Comparison of ENCODE assay signal across 25 cellular contexts in the genomic region with DNA sequence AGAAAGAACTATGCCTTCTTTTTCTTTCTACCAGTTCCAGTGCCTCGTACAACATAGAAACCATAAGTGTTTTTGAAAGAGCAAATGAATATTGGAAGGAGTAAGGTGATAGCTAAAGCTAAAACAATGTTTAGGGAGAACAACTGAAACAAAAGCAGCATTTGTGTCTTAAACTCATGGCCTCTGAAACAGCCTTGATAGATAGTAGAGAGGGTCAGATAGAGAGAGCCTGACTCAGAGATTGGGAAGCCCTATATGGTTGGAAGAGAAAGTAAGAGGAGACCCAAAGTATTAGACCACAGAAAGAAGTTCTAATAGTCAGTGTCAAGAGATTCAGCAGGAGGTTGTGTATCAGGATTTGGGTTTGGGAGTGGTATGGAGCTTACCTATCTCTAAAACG.
DNase-seq lines count a peak whose midpoint lies in the region; ATAC-seq, FAIRE-seq and TF ChIP-seq lines count a peak whose summit lies in the region.
"Had no signal": no experiment of that assay in that cellular context is flagged by ENCODE, and none has a peak within 500 bp of the region (broad histone marks: within the 10 kb centered on the region; RNA-seq: fewer than 3 reads in every experiment).

No MANE protein-coding gene starts in this region.

- H3K9me2 ChIP-seq in PC-3 (replicated peaks; ENCODE audit: low read length), result no peaks in the 10 kb centered on the region

- H3K4me1 Mint-ChIP-seq in nephron, result peaks cover 41% of the 10 kb centered on the region
- H3K4me1 Mint-ChIP-seq: stimulated activated effector memory CD8-positive, alpha-beta T cell treated with anti-CD3 and anti-CD28 coated beads, Interleukin-12 subunit alpha, Interleukin-12 subunit beta, amount 100 ng/mL, for 72 hours had no signal

- H3K4me3 Mint-ChIP-seq in nephron, result no peak overlapping the region
- H3K4me3 Mint-ChIP-seq: activated T-cell treated with anti-CD3 and anti-CD28 coated beads, Interleukin-2, amount 50 U/mL, for 72 hours; dendritic cell treated with granulocyte-macrophage colony-stimulating factor and Interleukin-4, amounts not matched to agents 40 ng/mL and 50 ng/mL, for 4 days; stimulated activated effector memory CD8-positive, alpha-beta T cell treated with anti-CD3 and anti-CD28 coated beads, Interleukin-12 subunit alpha, Interleukin-12 subunit beta, amount 100 ng/mL, for 72 hours had no signal

- H3K4me3 ChIP-seq in PC-3 (ENCODE audit: low read length), result no peak overlapping the region
- no peak overlapping the region for H3K4me3 ChIP-seq in brain microvascular endothelial cell (ENCODE audit: low read depth, low read length)
- H3K4me3 ChIP-seq: mucosa of descending colon, testis had no signal

- H3K27ac Mint-ChIP-seq in nephron, result peak overlapping the region; percentile 15 to 42 (median 42)
- H3K27ac Mint-ChIP-seq: activated naive CD4-positive, alpha-beta T cell treated with anti-CD3 and anti-CD28 coated beads, Interleukin-2, amount 50 U/mL, for 72 hours; activated T-cell treated with anti-CD3 and anti-CD28 coated beads, Interleukin-2, amount 50 U/mL, for 72 hours; dendritic cell treated with granulocyte-macrophage colony-stimulating factor and Interleukin-4, amounts not matched to agents 40 ng/mL and 50 ng/mL, for 4 days; stimulated activated effector memory CD8-positive, alpha-beta T cell treated with anti-CD3 and anti-CD28 coated beads, Interleukin-12 subunit alpha, Interleukin-12 subunit beta, amount 100 ng/mL, for 72 hours had no signal

- peaks cover 38% of the 10 kb centered on the region for H3K4me1 ChIP-seq in PC-3 (ENCODE audit: insufficient read depth, low read length)
- H3K4me1 ChIP-seq: testis had no signal

- peaks cover 4% of the 10 kb centered on the region for H3K36me3 Mint-ChIP-seq in nephron (ENCODE audit: low read depth)
- H3K36me3 Mint-ChIP-seq: activated naive CD4-positive, alpha-beta T cell treated with anti-CD3 and anti-CD28 coated beads, Interleukin-2, amount 50 U/mL, for 72 hours; stimulated activated effector memory CD8-positive, alpha-beta T cell treated with anti-CD3 and anti-CD28 coated beads, Interleukin-12 subunit alpha, Interleukin-12 subunit beta, amount 100 ng/mL, for 72 hours had no signal

- TF ChIP-seq CTCF in PC-3 (conservative IDR thresholded peaks at IDR 0.05; ENCODE audit: low read depth, low read length) (no peak), brain microvascular endothelial cell (IDR thresholded peaks at IDR 0.05; ENCODE audit: low read depth, low read length, missing control alignments) (no peak), nephron (IDR thresholded peaks at IDR 0.05; ENCODE audit: unreplicated experiment in 3 of 3) (no peak)

- no peaks in the 10 kb centered on the region for H3F3A ChIP-seq in PC-3 (ENCODE audit: low read length, unreplicated experiment)

- no TSS peak for BruUV-seq in PC-3 (replicated peaks; lab: Mats Ljungman, UMichigan)

- H3K9ac ChIP-seq in PC-3 (ENCODE audit: low read length), result peak overlapping the region; percentile 41

- no peak for ATAC-seq in PC-3
- ATAC-seq in HG03045 (IDR thresholded peaks at IDR 0.05; ENCODE audit: unreplicated experiment), result no peak
- ATAC-seq: activated CD4-positive, CD25-positive, alpha-beta regulatory T cell treated with anti-CD3 and anti-CD28 coated beads, Interleukin-2, amount 50 U/mL, for 24 hours; activated naive CD4-positive, alpha-beta T cell treated with anti-CD3 and anti-CD28 coated beads, Interleukin-2, amount 50 U/mL, for 72 hours; activated T-cell treated with anti-CD3 and anti-CD28 coated beads, Interleukin-2, amount 50 U/mL, for 72 hours; gastrocnemius medialis; left lobe of liver; mucosa of descending colon; stimulated activated effector memory CD8-positive, alpha-beta T cell treated with anti-CD3 and anti-CD28 coated beads, Interleukin-12 subunit alpha, Interleukin-12 subunit beta, amount 100 ng/mL, for 72 hours had no signal

- CTCF ChIA-PET in PC-3 (lab: Charles Lee), result interaction anchor here (0.8 kb wide), 1 partner anchor 31 kb away, joined by 4 read pairs; no protein-coding TSS in a partner anchor

- in situ Hi-C loops in brain microvascular endothelial cell (cut with HindIII; ENCODE audit: low pct_ligation_motif_present, low sequenced_read_pairs), result no loop called here

- TF ChIP-seq POLR2A in GM12892 (IDR thresholded peaks at IDR 0.05; ENCODE audit: low read depth, low read length), result no peak

- H3K27ac ChIP-seq in PC-3 (ENCODE audit: low read length), result peak overlapping the region; percentile 89
- peak overlapping the region; percentile 84 for H3K27ac ChIP-seq in brain microvascular endothelial cell
- H3K27ac ChIP-seq: neutrophil, testis had no signal

- H3K9me3 ChIP-seq in PC-3 (ENCODE audit: low read length), result no peaks in the 10 kb centered on the region
- H3K9me3 ChIP-seq: gastrocnemius medialis, mucosa of descending colon, neutrophil, testis had no signal

- POLR2A ChIA-PET in PC-3 (lab: Charles Lee; ENCODE audit: unreplicated experiment), result interaction anchor here (0.6 kb wide), 1 partner anchor 317 kb away, joined by 16 read pairs; no protein-coding TSS in a partner anchor

- intact Hi-C loops in PC-3 (cut with micrococcal nuclease), result loop anchor here (1.0 to 10.0 kb wide), 4 partner anchors 32 to 195 kb away; no protein-coding TSS in a partner anchor

- FAIRE-seq in GM12892 (lab: Jason Lieb, UNC), result no peak
- FAIRE-seq: bronchial epithelial cell, GM19239 had no signal

- H3K79me2 ChIP-seq in PC-3 (ENCODE audit: low read length), result no peaks in the 10 kb centered on the region

- H2AFZ ChIP-seq in PC-3 (ENCODE audit: low read length), result peak overlapping the region; percentile 8; the same call in 1 of the 2 replicates

- H3K9me3 Mint-ChIP-seq in nephron, result peaks cover 6% of the 10 kb centered on the region
- H3K9me3 Mint-ChIP-seq: dendritic cell treated with granulocyte-macrophage colony-stimulating factor and Interleukin-4, amounts not matched to agents 40 ng/mL and 50 ng/mL, for 4 days; stimulated activated effector memory CD8-positive, alpha-beta T cell treated with anti-CD3 and anti-CD28 coated beads, Interleukin-12 subunit alpha, Interleukin-12 subunit beta, amount 100 ng/mL, for 72 hours had no signal

- H3K27me3 Mint-ChIP-seq in nephron (ENCODE audit: low read depth), result no peaks in the 10 kb centered on the region

- no peaks in the 10 kb centered on the region for H4K20me1 ChIP-seq in PC-3 (ENCODE audit: low read length)

- DNase-seq in Daoy (ENCODE audit: low read depth) (peak; percentile 29), PC-3 (peak; percentile 25), brain microvascular endothelial cell (peak; percentile 44), SW 1271 (lab: John Stamatoyannopoulos, UW) (no peak), GM12892 (ENCODE audit: insufficient read length) (no peak), anterior cingulate cortex (lab: John Stamatoyannopoulos, UW) (no peak)
- DNase-seq: activated CD8-positive, alpha-beta memory T cell treated with anti-CD3 and anti-CD28 coated beads for 24 hours; activated T-cell treated with anti-CD3 and anti-CD28 coated beads, Interleukin-2, amount 50 U/mL, for 72 hours; COR-L47; gastrocnemius medialis; mucosa of descending colon; NCI-H774; retina; T-helper 9 cell; testis had no signal

- peak overlapping the region; percentile 49 for H3K4me2 ChIP-seq in PC-3 (ENCODE audit: low read length)

- H3K36me3 ChIP-seq in PC-3 (ENCODE audit: low read depth, low read length), result no peaks in the 10 kb centered on the region
- no peaks in the 10 kb centered on the region for H3K36me3 ChIP-seq in brain microvascular endothelial cell (replicated peaks)
- H3K36me3 ChIP-seq: gastrocnemius medialis, neutrophil had no signal

- H3K27me3 ChIP-seq in PC-3 (ENCODE audit: low read length), result no peaks in the 10 kb centered on the region
- no peaks in the 10 kb centered on the region for H3K27me3 ChIP-seq in brain microvascular endothelial cell (replicated peaks)
- H3K27me3 ChIP-seq: gastrocnemius medialis, neutrophil, testis had no signal

Comparison
In these comparisons a context has a peak if more than half of its experiments do, and no peak if none do; other contexts are left out.
1. DNase-seq: peak in Daoy (single experiment), PC-3 (single experiment) and brain microvascular endothelial cell (single experiment); none in SW 1271 (0 of 2), GM12892 (single experiment) and anterior cingulate cortex (0 of 58).